3 cellular contexts compared by ENCODE assay signal in genomic region chr6:111307950-111308349, GRCh38.
DNase-seq lines count a peak whose midpoint lies in the region; ATAC-seq, FAIRE-seq and TF ChIP-seq lines count a peak whose summit lies in the region.
"Not testable (repeated sequence)": the region's sequence is repeated elsewhere in the genome, so short reads cannot be mapped to it uniquely, and the experiment has no call there.

No MANE protein-coding gene starts in this region.

- not testable (repeated sequence) for H4K20me1 ChIP-seq in K562 (replicated peaks; ENCODE audit: control insufficient read depth, insufficient read depth, low read length)

- H3K4me2 ChIP-seq in K562 (ENCODE audit: insufficient read depth, low read length), result not testable (repeated sequence)

- not testable (repeated sequence) for H2AFZ ChIP-seq in K562 (ENCODE audit: low read depth, low read length)

- H3K9ac ChIP-seq in K562 (ENCODE audit: insufficient read depth in 1 of 2, low read depth in 2 of 2, low read length in 2 of 2), result not testable (repeated sequence)

- H3K9me3 ChIP-seq in HEK293 (ENCODE audit: control insufficient read depth, insufficient read depth, low read depth, low read length); Panc1 (ENCODE audit: control insufficient read depth, insufficient read depth, low read depth, low read length); K562 (replicated peaks; ENCODE audit: control insufficient read depth, insufficient read depth, low read depth, low read length): not testable (repeated sequence)

- TF ChIP-seq POLR2A in K562 (conservative IDR thresholded peaks at IDR 0.05), result not testable (repeated sequence)

- not testable (repeated sequence) for TF ChIP-seq RAD21 in K562 (CRISPR knock-in tag; conservative IDR thresholded peaks at IDR 0.05 in 1 of 2, IDR thresholded peaks at IDR 0.05 in 1 of 2)

- DNase-seq in Panc1 (ENCODE audit: low read depth, low spot score); K562 (ENCODE audit: extremely low read depth in 1 of 4, low spot score in 3 of 4): not testable (repeated sequence)

- H3K36me3 ChIP-seq in HEK293 (ENCODE audit: control insufficient read depth in 2 of 2, insufficient read depth in 1 of 2, low read length in 2 of 2), result peaks cover 43 to 62% of the 10 kb centered on the region in 2 experiments
- peaks cover 16% of the 10 kb centered on the region for H3K36me3 ChIP-seq in Panc1 (ENCODE audit: control insufficient read depth, insufficient read depth, low read length)
- peaks cover 53% of the 10 kb centered on the region for H3K36me3 ChIP-seq in K562 (ENCODE audit: control insufficient read depth, insufficient read depth, low read length)

- H3K27me3 ChIP-seq in Panc1 (ENCODE audit: control insufficient read depth, insufficient read depth, low read length); K562 (ENCODE audit: control insufficient read depth in 2 of 2, insufficient read depth in 2 of 2, low read length in 2 of 2): not testable (repeated sequence)

- TSS peak; percentile 7 for BruUV-seq in Panc1 (replicated peaks; lab: Mats Ljungman, UMichigan)
- not testable (repeated sequence) for BruUV-seq in K562 (replicated peaks; lab: Mats Ljungman, UMichigan)

- WGBS in K562 (ENCODE audit: insufficient coverage, low coverage, missing lambda C conversion rate), result 100% methylated on average over 4 of the region's 4 CpGs

- not testable (repeated sequence) for H3K4me3 ChIP-seq in HEK293 (ENCODE audit: low read depth, low read length); Panc1 (ENCODE audit: low read depth in 2 of 2, low read length in 2 of 2); K562

- not testable (repeated sequence) for ATAC-seq in Panc1, K562

- intact Hi-C loops in Panc1 (cut with micrococcal nuclease; ENCODE audit: unreplicated experiment); K562 (cut with micrococcal nuclease): not testable (repeated sequence)

- not testable (repeated sequence) for TF ChIP-seq EP300 in K562 (IDR thresholded peaks at IDR 0.05; ENCODE audit: low read length)

- not testable (repeated sequence) for H3K79me2 ChIP-seq in K562 (ENCODE audit: control insufficient read depth, insufficient read depth, low read length)

- in situ Hi-C loops in Panc1 (cut with HindIII; ENCODE audit: low pct_unique_long_range_greater_than_20kb, low sequenced_read_pairs); K562 (cut with MboI): not testable (repeated sequence)

- H3K9me1 ChIP-seq in K562 (ENCODE audit: control insufficient read depth, insufficient read depth, low read length), result not testable (repeated sequence)

- POLR2A ChIA-PET in HEK293 (lab: Yijun Ruan, JAX); Panc1 (lab: Charles Lee): not testable (repeated sequence)
- POLR2A ChIA-PET in K562 (lab: Yijun Ruan, JAX), result interaction anchor here (0.6 kb wide), 1 partner anchor 765 kb away, joined by 3 read pairs; no protein-coding TSS in a partner anchor

- not testable (repeated sequence) for H3K4me1 ChIP-seq in HEK293 (ENCODE audit: control insufficient read depth, insufficient read depth, low read length); Panc1 (ENCODE audit: control insufficient read depth, insufficient read depth, low read length); K562 (replicated peaks in 1 of 2; ENCODE audit: control insufficient read depth in 2 of 2, insufficient read depth in 2 of 2, low read length in 2 of 2)

- not testable (repeated sequence) for FAIRE-seq in K562 (lab: Jason Lieb, UNC)

- CTCF ChIA-PET in HEK293 (lab: Yijun Ruan, JAX); Panc1 (lab: Charles Lee); K562 (lab: Yijun Ruan, JAX; ENCODE audit: low intra/inter-chr PET ratio): not testable (repeated sequence)

- H3K27ac ChIP-seq in HEK293 (ENCODE audit: extremely low read depth, low read depth, low read length); Panc1 (ENCODE audit: low read length); K562 (ENCODE audit: extremely low read depth, low read depth, low read length): not testable (repeated sequence)

- not testable (repeated sequence) for TF ChIP-seq CTCF in HEK293 (tag by site-specific recombination; IDR thresholded peaks at IDR 0.05); Panc1 (IDR thresholded peaks at IDR 0.05); K562 (IDR thresholded peaks at IDR 0.05 in 2 of 3, conservative IDR thresholded peaks at IDR 0.05 in 1 of 3; ENCODE audit: insufficient read depth in 2 of 3, low read depth in 1 of 3, low read length in 3 of 3)

TF ChIP-seq in HEK293, 187 proteins besides CTCF, POLR2A, EP300 and RAD21:
- TF ChIP-seq, protein P1, sequence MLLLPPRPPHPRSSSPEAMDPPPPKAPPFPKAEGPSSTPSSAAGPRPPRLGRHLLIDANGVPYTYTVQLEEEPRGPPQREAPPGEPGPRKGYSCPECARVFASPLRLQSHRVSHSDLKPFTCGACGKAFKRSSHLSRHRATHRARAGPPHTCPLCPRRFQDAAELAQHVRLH (tag by site-specific recombination; IDR thresholded peaks at IDR 0.05), result peak; percentile 74; the same call in 1 of the 2 replicates
- peak; percentile 98 for TF ChIP-seq ZNF146 (tag by site-specific recombination; IDR thresholded peaks at IDR 0.05)
- TF ChIP-seq, protein P2, sequence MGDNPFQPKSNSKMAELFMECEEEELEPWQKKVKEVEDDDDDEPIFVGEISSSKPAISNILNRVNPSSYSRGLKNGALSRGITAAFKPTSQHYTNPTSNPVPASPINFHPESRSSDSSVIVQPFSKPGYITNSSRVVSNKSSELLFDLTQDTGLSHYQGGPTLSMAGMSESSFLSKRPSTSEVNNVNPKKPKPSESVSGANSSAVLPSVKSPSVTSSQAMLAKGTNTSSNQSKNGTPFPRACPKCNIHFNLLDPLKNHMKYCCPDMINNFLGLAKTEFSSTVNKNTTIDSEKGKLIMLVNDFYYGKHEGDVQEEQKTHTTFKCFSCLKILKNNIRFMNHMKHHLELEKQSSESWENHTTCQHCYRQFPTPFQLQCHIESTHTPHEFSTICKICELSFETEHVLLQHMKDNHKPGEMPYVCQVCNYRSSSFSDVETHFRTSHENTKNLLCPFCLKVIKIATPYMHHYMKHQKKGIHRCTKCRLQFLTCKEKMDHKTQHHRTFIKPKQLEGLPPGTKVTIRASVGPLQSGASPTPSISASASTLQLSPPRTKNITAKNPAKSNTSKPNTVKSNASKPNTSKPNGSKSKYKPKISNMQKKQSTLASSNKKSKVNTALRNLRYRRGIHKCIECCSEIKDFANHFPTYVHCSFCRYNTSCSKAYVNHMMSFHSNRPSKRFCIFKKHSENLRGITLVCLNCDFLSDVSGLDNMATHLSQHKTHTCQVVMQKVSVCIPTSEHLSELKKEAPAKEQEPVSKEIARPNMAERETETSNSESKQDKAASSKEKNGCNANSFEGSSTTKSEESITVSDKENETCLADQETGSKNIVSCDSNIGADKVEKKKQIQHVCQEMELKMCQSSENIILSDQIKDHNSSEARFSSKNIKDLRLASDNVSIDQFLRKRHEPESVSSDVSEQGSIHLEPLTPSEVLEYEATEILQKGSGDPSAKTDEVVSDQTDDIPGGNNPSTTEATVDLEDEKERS (tag by site-specific recombination; IDR thresholded peaks at IDR 0.05), result 0 out of 2 replicates have a peak, but pooled peaks have one; percentile 23

TF ChIP-seq in K562, 482 proteins besides CTCF, POLR2A, EP300 and RAD21:
- peak; percentile 60 for TF ChIP-seq ZNF146 (CRISPR knock-in tag; IDR thresholded peaks at IDR 0.05; ENCODE audit: unreplicated experiment)
- 0 out of 2 replicates have a peak, but pooled peaks have one; percentile 35 for TF ChIP-seq SMARCA5 (IDR thresholded peaks at IDR 0.05)
- 0 out of 4 replicates have a peak, but pooled peaks of 1 of the 2 experiments have one; percentile 12 for TF ChIP-seq KDM1A (IDR thresholded peaks at IDR 0.05)
